10 cellular contexts compared by ENCODE assay signal in genomic region chrX:103330601-103331397, GRCh38. TPM values are rescaled to one million over a fixed set of nuclear protein-coding genes. Genes with fewer than 3 reads are reported as not detected.
DNase-seq lines count a peak whose midpoint lies in the region; ATAC-seq, FAIRE-seq and TF ChIP-seq lines count a peak whose summit lies in the region.
"Had no signal": no experiment of that assay in that cellular context is flagged by ENCODE, and none has a peak within 500 bp of the region (broad histone marks: within the 10 kb centered on the region; RNA-seq: fewer than 3 reads in every experiment).

No MANE protein-coding gene starts in this region.

- H4K5ac ChIP-seq in H1 (ENCODE audit: insufficient read length, low read depth, low read length): no peak overlapping the region

- TF ChIP-seq EP300 in H1 (IDR thresholded peaks at IDR 0.05; ENCODE audit: borderline replicate concordance in 1 of 2, low read depth in 2 of 2, low read length in 2 of 2): no peak
- TF ChIP-seq EP300 in suprapubic skin (IDR thresholded peaks at IDR 0.05): no peak

- no peak overlapping the region for H2BK20ac ChIP-seq in H1 (ENCODE audit: low read length)

- no peak overlapping the region for H2BK12ac ChIP-seq in H1 (ENCODE audit: low read depth, low read length)
- no peak overlapping the region for H2BK12ac ChIP-seq in mesenchymal stem cell (ENCODE audit: low read length in 2 of 2)

- peaks cover 5% of the 10 kb centered on the region; the same call in 1 of the 2 replicates for H3K23me2 ChIP-seq in H1 (ENCODE audit: low read depth, low read length)

- no peaks in the 10 kb centered on the region for H3K27me3 ChIP-seq in H1 (replicated peaks in 1 of 4; ENCODE audit: control insufficient read depth in 3 of 4, extremely low read depth in 1 of 4, insufficient read depth in 3 of 4, low read length in 3 of 4)
- H3K27me3 ChIP-seq in mesenchymal stem cell (ENCODE audit: control insufficient read depth in 1 of 2, insufficient read depth in 1 of 2, low read length in 2 of 2): peaks cover 0 to 18% of the 10 kb centered on the region in 2 experiments
- H3K27me3 ChIP-seq in suprapubic skin: no peaks in the 10 kb centered on the region

- POLR2A ChIA-PET in H1 (lab: Charles Lee; ENCODE audit: partially characterized antibody): interaction anchor here (0.6 to 2.2 kb wide), 6 partner anchors 10 to 430 kb away, joined by 3 to 8 read pairs (median 4); partner anchors contain the start of gene BEX2

- DNase-seq in NCI-H2227 treated with DMSO at 0.1 percent for 48 hours (lab: John Stamatoyannopoulos, UW) (peak; percentile 54), H1 (ENCODE audit: low read depth in 1 of 2, low spot score in 2 of 2) (no peak), mesenchymal stem cell (peak; percentile 2), suprapubic skin (ENCODE audit: low spot score in 2 of 2) (no peak), DMS 273 treated with DMSO at 0.1 percent for 48 hours (lab: John Stamatoyannopoulos, UW) (no peak), NOMO-1 treated with DMSO at 0.1 percent for 48 hours (lab: John Stamatoyannopoulos, UW; ENCODE audit: unreplicated experiment) (no peak), NCI-H446 treated with DMSO at 0.1 percent for 48 hours (lab: John Stamatoyannopoulos, UW) (no peak)
- DNase-seq in activated naive CD4-positive, alpha-beta T cell treated with anti-CD3 and anti-CD28 coated beads, Interleukin-2, amount 50 U/mL, for 72 hours (ENCODE audit: low spot score in 2 of 2): no peak
- DNase-seq: activated gamma-delta T cell, T1000 had no signal

- no peaks in the 10 kb centered on the region for H3K9me3 Mint-ChIP-seq in activated naive CD4-positive, alpha-beta T cell treated with anti-CD3 and anti-CD28 coated beads, Interleukin-2, amount 50 U/mL, for 72 hours

- peak; percentile 91 for FAIRE-seq in H1 (lab: Jason Lieb, UNC)

- H3K27ac Mint-ChIP-seq in activated naive CD4-positive, alpha-beta T cell treated with anti-CD3 and anti-CD28 coated beads, Interleukin-2, amount 50 U/mL, for 72 hours: no peak overlapping the region

- H3K14ac ChIP-seq in H1 (ENCODE audit: insufficient read length) (no peak overlapping the region), mesenchymal stem cell (ENCODE audit: low read length in 2 of 2) (no peak overlapping the region)

- no peak overlapping the region for H3K23ac ChIP-seq in H1 (ENCODE audit: insufficient read length)
- no peak overlapping the region for H3K23ac ChIP-seq in mesenchymal stem cell (ENCODE audit: low read length in 2 of 2)

- TF ChIP-seq CTCF in H1 (IDR thresholded peaks at IDR 0.05; ENCODE audit: control extremely low read depth in 1 of 3, insufficient read depth in 1 of 3, low read depth in 1 of 3, low read length in 3 of 3) (no peak), suprapubic skin (IDR thresholded peaks at IDR 0.05) (no peak)

- H3K18ac ChIP-seq in H1 (ENCODE audit: extremely low read depth, low read length) (no peak overlapping the region; the same call in 1 of the 2 replicates), mesenchymal stem cell (ENCODE audit: low read depth in 1 of 2, low read length in 2 of 2) (peak overlapping the region in 1 of 2 experiments; percentile 12)

- no peak for TF ChIP-seq RAD21 in H1 (IDR thresholded peaks at IDR 0.05 in 1 of 2, conservative IDR thresholded peaks at IDR 0.05 in 1 of 2; ENCODE audit: low read depth in 2 of 2, low read length in 2 of 2)

- WGBS in H1 (ENCODE audit: extremely low coverage in 1 of 2, insufficient coverage in 1 of 2, insufficient read length in 1 of 2, insufficient replicate concordance in 2 of 2, low coverage in 1 of 2, low lambda C conversion rate in 2 of 2, missing lambda C conversion rate in 1 of 2), 2 experiments: 6% methylated on average over 12 of the region's 23 CpGs; no CpG with 5 or more reads in 1 of the 2 experiments
- 30% methylated on average over 16 of the region's 23 CpGs for WGBS in mesenchymal stem cell
- WGBS in suprapubic skin: 32% methylated on average over 23 of the region's 23 CpGs

- ATAC-seq in activated naive CD4-positive, alpha-beta T cell treated with anti-CD3 and anti-CD28 coated beads, Interleukin-2, amount 50 U/mL, for 72 hours: no peak

- no peak overlapping the region for H3K27ac ChIP-seq in H1 (ENCODE audit: low read depth, low read length)
- H3K27ac ChIP-seq in mesenchymal stem cell (ENCODE audit: low read length, poor library complexity, severe bottlenecking): peak overlapping the region; percentile 74
- no peak overlapping the region for H3K27ac ChIP-seq in suprapubic skin

- no peak overlapping the region for H3K56ac ChIP-seq in H1 (replicated peaks; ENCODE audit: insufficient read length, low read depth, low read length)

- H2BK120ac ChIP-seq in H1 (replicated peaks; ENCODE audit: low read depth, low read length) (no peak overlapping the region), mesenchymal stem cell (ENCODE audit: low read depth, low read length) (peak overlapping the region; percentile 34)

- H3K79me1 ChIP-seq in H1 (ENCODE audit: low read depth, low read length) (no peaks in the 10 kb centered on the region), mesenchymal stem cell (replicated peaks; ENCODE audit: low read length, poor library complexity, severe bottlenecking) (no peaks in the 10 kb centered on the region)

- H3K4ac ChIP-seq in H1 (replicated peaks; ENCODE audit: insufficient read length, low read depth, low read length) (no peak overlapping the region), mesenchymal stem cell (ENCODE audit: low read depth in 1 of 2, low read length in 2 of 2) (no peak overlapping the region)

- H3K4me2 ChIP-seq in H1 (ENCODE audit: insufficient read depth in 1 of 2, low read depth in 2 of 2, low read length in 2 of 2): peak overlapping the region; percentile 78 to 96
- peak overlapping the region; percentile 54 for H3K4me2 ChIP-seq in mesenchymal stem cell (ENCODE audit: low read length, poor library complexity, severe bottlenecking)

- H4K8ac ChIP-seq in H1 (ENCODE audit: extremely low read depth, insufficient read depth, low read length) (no peak overlapping the region), mesenchymal stem cell (ENCODE audit: low read length) (no peak overlapping the region)

- H3K79me2 ChIP-seq in H1 (ENCODE audit: control insufficient read depth in 1 of 2, insufficient read depth in 2 of 2, low read length in 2 of 2): no peaks in the 10 kb centered on the region

- H3K4me3 ChIP-seq in H1 (ENCODE audit: extremely low read depth in 1 of 4, insufficient read depth in 2 of 4, low read depth in 3 of 4, low read length in 4 of 4) (peak overlapping the region; percentile 33 to 61 (median 40); a peak in 7 of 8 replicates), mesenchymal stem cell (ENCODE audit: insufficient read depth in 1 of 2, low read depth in 1 of 2, low read length in 2 of 2) (peak overlapping the region; percentile 46 to 78), suprapubic skin (peak overlapping the region; percentile 30)

- H2BK15ac ChIP-seq in H1 (ENCODE audit: low read length) (no peak overlapping the region), mesenchymal stem cell (ENCODE audit: low read depth, poor library complexity, severe bottlenecking) (no peak overlapping the region)

- no peaks in the 10 kb centered on the region for H3K36me3 Mint-ChIP-seq in activated naive CD4-positive, alpha-beta T cell treated with anti-CD3 and anti-CD28 coated beads, Interleukin-2, amount 50 U/mL, for 72 hours

- H2BK5ac ChIP-seq in H1 (ENCODE audit: low read depth, low read length) (no peak overlapping the region), mesenchymal stem cell (ENCODE audit: low read depth, low read length, poor library complexity, severe bottlenecking) (no peak overlapping the region)

- peak overlapping the region; percentile 88 for H2AFZ ChIP-seq in H1 (ENCODE audit: low read length)
- peak overlapping the region; percentile 61 for H2AFZ ChIP-seq in mesenchymal stem cell (ENCODE audit: low read depth, low read length)

- no peak overlapping the region for H4K91ac ChIP-seq in H1 (replicated peaks; ENCODE audit: insufficient read length, low read length)
- H4K91ac ChIP-seq in mesenchymal stem cell (ENCODE audit: low read length): no peak overlapping the region

- no peaks in the 10 kb centered on the region for H4K20me1 ChIP-seq in H1 (replicated peaks in 1 of 2; ENCODE audit: control insufficient read depth in 1 of 2, insufficient read depth in 2 of 2, low read length in 2 of 2)

- H2AK5ac ChIP-seq in H1 (ENCODE audit: low read depth, low read length): no peak overlapping the region
- no peak overlapping the region for H2AK5ac ChIP-seq in mesenchymal stem cell (ENCODE audit: low read length, severe bottlenecking)

- no peak for TF ChIP-seq POLR2A in H1 (IDR thresholded peaks at IDR 0.05; ENCODE audit: control extremely low read depth in 1 of 2, low read depth in 2 of 2, low read length in 2 of 2)
- TF ChIP-seq POLR2A in suprapubic skin (IDR thresholded peaks at IDR 0.05): no peak

- H3K4me1 ChIP-seq in H1 (replicated peaks in 1 of 4; ENCODE audit: control insufficient read depth in 3 of 4, insufficient read depth in 4 of 4, low read length in 3 of 4) (peaks cover 0 to 4% (median 0%) of the 10 kb centered on the region in 4 experiments; a peak in 1 of 7 replicates), mesenchymal stem cell (ENCODE audit: control insufficient read depth, insufficient read depth, low read depth, low read length) (peaks cover 3% of the 10 kb centered on the region), suprapubic skin (no peaks in the 10 kb centered on the region)

- H3K36me3 ChIP-seq in H1 (ENCODE audit: control insufficient read depth in 2 of 4, insufficient read depth in 4 of 4, low read length in 3 of 4) (no peaks in the 10 kb centered on the region), mesenchymal stem cell (ENCODE audit: control insufficient read depth in 1 of 2, insufficient read depth in 2 of 2, low read depth in 1 of 2, low read length in 2 of 2) (peaks cover 0 to 5% of the 10 kb centered on the region in 2 experiments), suprapubic skin (no peaks in the 10 kb centered on the region)

- H3K9ac ChIP-seq in H1 (replicated peaks in 1 of 4; ENCODE audit: extremely low read depth in 1 of 4, low read depth in 3 of 4, low read length in 3 of 4) (peak overlapping the region in 2 of 4 experiments; percentile 8 to 30; a peak in 2 of 7 replicates), mesenchymal stem cell (ENCODE audit: low read length) (peak overlapping the region; percentile 89)

- no peaks in the 10 kb centered on the region for H3K9me3 ChIP-seq in H1 (ENCODE audit: insufficient read depth in 2 of 2, low read depth in 1 of 2, low read length in 1 of 2)
- H3K9me3 ChIP-seq in mesenchymal stem cell (ENCODE audit: control insufficient read depth, low read length): no peaks in the 10 kb centered on the region
- H3K9me3 ChIP-seq in suprapubic skin: no peaks in the 10 kb centered on the region

- CTCF ChIA-PET in H1 (lab: Charles Lee; ENCODE audit: partially characterized antibody): interaction anchor here (0.8 kb wide), 1 partner anchor 119 kb away, joined by 3 read pairs; no protein-coding TSS in a partner anchor

RNA-seq across cellular contexts. Expression of gene TCEAL7, which starts 0.8 kb away (rescaled TPM):
- 11.6 and 12.9 TPM in 2 replicates for total RNA-seq in H1 (2021; fragmentation: NEBNext Ultra II Directional; extraction: Animal tissue kit (Norgen Biotek cat#: 25700))
- polyA plus RNA-seq in H1 (2011; rRNA removed): 3.5 and 7.9 TPM in 2 replicates
- polyA plus RNA-seq in H1 (2011; cell fraction: cytosol; rRNA removed): 8.2 TPM
- 1.9 TPM for polyA plus RNA-seq in H1 (2011; cell fraction: nucleus; rRNA removed)
- 4.7 to 7.9 TPM (median 5.6 TPM) in 4 replicates for polyA plus RNA-seq in H1 (2012, experiment 1 of 2)
- polyA plus RNA-seq in H1 (2012, experiment 2 of 2): 2.6 TPM
- 7.6 TPM for polyA plus RNA-seq in H1 (2013, experiment 1 of 2)
- polyA plus RNA-seq in H1 (2013, experiment 2 of 2): 7.9 TPM
- polyA minus RNA-seq in H1 (2011; rRNA and poly(A)+ RNA removed): 2.6 and 2.7 TPM in 2 replicates
- 2.6 TPM for polyA minus RNA-seq in H1 (2011; cell fraction: cytosol; rRNA and poly(A)+ RNA removed)
- polyA minus RNA-seq in H1 (2011; cell fraction: nucleus; rRNA and poly(A)+ RNA removed): 2.0 TPM
- 0.54 TPM for polyA plus RNA-seq in mesenchymal stem cell (2013, experiment 1 of 2)
- 0.33 TPM for polyA plus RNA-seq in mesenchymal stem cell (2013, experiment 2 of 2)
- 1 to 10 TPM in 3 of 4 donors, under 1 TPM in 1; 0.72 to 2.5 (median 1.9) TPM for total RNA-seq in suprapubic skin
- not detected for total RNA-seq in activated naive CD4-positive, alpha-beta T cell treated with anti-CD3 and anti-CD28 coated beads, Interleukin-2, amount 50 U/mL, for 72 hours

RNA-seq across cellular contexts. Expression of gene BEX2, which starts 20.0 kb away (rescaled TPM):
- total RNA-seq in H1 (2021; fragmentation: NEBNext Ultra II Directional; extraction: Animal tissue kit (Norgen Biotek cat#: 25700)): 57.5 and 60.2 TPM in 2 replicates
- polyA plus RNA-seq in H1 (2011; rRNA removed): 37.6 and 53.8 TPM in 2 replicates
- polyA plus RNA-seq in H1 (2011; cell fraction: cytosol; rRNA removed): 92.2 TPM
- polyA plus RNA-seq in H1 (2011; cell fraction: nucleus; rRNA removed): 25.5 TPM
- polyA plus RNA-seq in H1 (2012, experiment 1 of 2): 89.0 to 98.7 TPM (median 94.1 TPM) in 4 replicates
- 42.8 TPM for polyA plus RNA-seq in H1 (2012, experiment 2 of 2)
- polyA plus RNA-seq in H1 (2013, experiment 1 of 2): 57.4 TPM
- 61.1 TPM for polyA plus RNA-seq in H1 (2013, experiment 2 of 2)
- polyA minus RNA-seq in H1 (2011; rRNA and poly(A)+ RNA removed): 11.7 and 16.5 TPM in 2 replicates
- 17.6 TPM for polyA minus RNA-seq in H1 (2011; cell fraction: cytosol; rRNA and poly(A)+ RNA removed)
- 15.8 TPM for polyA minus RNA-seq in H1 (2011; cell fraction: nucleus; rRNA and poly(A)+ RNA removed)
- polyA plus RNA-seq in mesenchymal stem cell (2013, experiment 1 of 2): 3.2 TPM
- 3.8 TPM for polyA plus RNA-seq in mesenchymal stem cell (2013, experiment 2 of 2)
- total RNA-seq in suprapubic skin: 10 to 100 TPM; 10.1 to 16.4 (median 13.3) TPM
- 10 to 100 TPM; 11.9 to 16.4 TPM for total RNA-seq in activated naive CD4-positive, alpha-beta T cell treated with anti-CD3 and anti-CD28 coated beads, Interleukin-2, amount 50 U/mL, for 72 hours

RNA-seq across cellular contexts. Expression of gene TCEAL9, which starts 25.5 kb away (rescaled TPM):
- 36.5 and 36.8 TPM in 2 replicates for total RNA-seq in H1 (2021; fragmentation: NEBNext Ultra II Directional; extraction: Animal tissue kit (Norgen Biotek cat#: 25700))
- polyA plus RNA-seq in H1 (2011; rRNA removed): 8.8 and 22.2 TPM in 2 replicates
- 41.7 TPM for polyA plus RNA-seq in H1 (2011; cell fraction: cytosol; rRNA removed)
- 2.4 TPM for polyA plus RNA-seq in H1 (2011; cell fraction: nucleus; rRNA removed)
- polyA plus RNA-seq in H1 (2012, experiment 1 of 2): 36.4 to 57.2 TPM (median 37.4 TPM) in 4 replicates
- polyA plus RNA-seq in H1 (2012, experiment 2 of 2): 11.0 TPM
- polyA plus RNA-seq in H1 (2013, experiment 1 of 2): 78.2 TPM
- polyA plus RNA-seq in H1 (2013, experiment 2 of 2): 80.7 TPM
- 1.7 and 2.0 TPM in 2 replicates for polyA minus RNA-seq in H1 (2011; rRNA and poly(A)+ RNA removed)
- 6.5 TPM for polyA minus RNA-seq in H1 (2011; cell fraction: cytosol; rRNA and poly(A)+ RNA removed)
- 4.2 TPM for polyA minus RNA-seq in H1 (2011; cell fraction: nucleus; rRNA and poly(A)+ RNA removed)
- polyA plus RNA-seq in mesenchymal stem cell (2013, experiment 1 of 2): 324 TPM
- 335 TPM for polyA plus RNA-seq in mesenchymal stem cell (2013, experiment 2 of 2)
- total RNA-seq in suprapubic skin: 10 to 100 TPM; 17.4 to 28.0 (median 25.0) TPM
- total RNA-seq in activated naive CD4-positive, alpha-beta T cell treated with anti-CD3 and anti-CD28 coated beads, Interleukin-2, amount 50 U/mL, for 72 hours: 1 to 10 TPM in 1 of 2 donors, under 1 TPM in 1; 0.80 to 3.2 TPM

RNA-seq across cellular contexts. Expression of gene BEX3, which starts 45.5 kb away (rescaled TPM):
- 310 and 330 TPM in 2 replicates for total RNA-seq in H1 (2021; fragmentation: NEBNext Ultra II Directional; extraction: Animal tissue kit (Norgen Biotek cat#: 25700))
- polyA plus RNA-seq in H1 (2011; rRNA removed): 282 and 366 TPM in 2 replicates
- polyA plus RNA-seq in H1 (2011; cell fraction: cytosol; rRNA removed): 500 TPM
- 96.7 TPM for polyA plus RNA-seq in H1 (2011; cell fraction: nucleus; rRNA removed)
- 448 to 764 TPM (median 547 TPM) in 4 replicates for polyA plus RNA-seq in H1 (2012, experiment 1 of 2)
- polyA plus RNA-seq in H1 (2012, experiment 2 of 2): 244 TPM
- 396 TPM for polyA plus RNA-seq in H1 (2013, experiment 1 of 2)
- polyA plus RNA-seq in H1 (2013, experiment 2 of 2): 384 TPM
- 61.1 and 66.2 TPM in 2 replicates for polyA minus RNA-seq in H1 (2011; rRNA and poly(A)+ RNA removed)
- polyA minus RNA-seq in H1 (2011; cell fraction: cytosol; rRNA and poly(A)+ RNA removed): 64.5 TPM
- 52.0 TPM for polyA minus RNA-seq in H1 (2011; cell fraction: nucleus; rRNA and poly(A)+ RNA removed)
- 431 TPM for polyA plus RNA-seq in mesenchymal stem cell (2013, experiment 1 of 2)
- 447 TPM for polyA plus RNA-seq in mesenchymal stem cell (2013, experiment 2 of 2)
- 10 to 100 TPM; 43.8 to 71.7 (median 51.3) TPM for total RNA-seq in suprapubic skin
- 10 to 100 TPM in 1 of 2 donors, 1 to 10 TPM in 1; 6.0 to 36.8 TPM for total RNA-seq in activated naive CD4-positive, alpha-beta T cell treated with anti-CD3 and anti-CD28 coated beads, Interleukin-2, amount 50 U/mL, for 72 hours

RNA-seq across cellular contexts. Expression of gene TCEAL5, which starts 54.2 kb away (rescaled TPM):
- 6.6 and 7.2 TPM in 2 replicates for total RNA-seq in H1 (2021; fragmentation: NEBNext Ultra II Directional; extraction: Animal tissue kit (Norgen Biotek cat#: 25700))
- polyA plus RNA-seq in H1 (2011; rRNA removed): 0.13 and 0.17 TPM in 2 replicates
- 0.45 TPM for polyA plus RNA-seq in H1 (2011; cell fraction: cytosol; rRNA removed)
- polyA plus RNA-seq in H1 (2011; cell fraction: nucleus; rRNA removed): 0.10 TPM
- 0.74 to 2.0 TPM (median 1.2 TPM) in 4 replicates for polyA plus RNA-seq in H1 (2012, experiment 1 of 2)
- polyA plus RNA-seq in H1 (2012, experiment 2 of 2): not detected
- 1.6 TPM for polyA plus RNA-seq in H1 (2013, experiment 1 of 2)
- 1.4 TPM for polyA plus RNA-seq in H1 (2013, experiment 2 of 2)
- polyA minus RNA-seq in H1 (2011; rRNA and poly(A)+ RNA removed): not detected in 2 replicates
- polyA minus RNA-seq in H1 (2011; cell fraction: cytosol; rRNA and poly(A)+ RNA removed): not detected
- polyA minus RNA-seq in H1 (2011; cell fraction: nucleus; rRNA and poly(A)+ RNA removed): not detected
- not detected for polyA plus RNA-seq in mesenchymal stem cell (2013, experiment 1 of 2)
- not detected for polyA plus RNA-seq in mesenchymal stem cell (2013, experiment 2 of 2)
- total RNA-seq in suprapubic skin: not detected
- not detected for total RNA-seq in activated naive CD4-positive, alpha-beta T cell treated with anti-CD3 and anti-CD28 coated beads, Interleukin-2, amount 50 U/mL, for 72 hours

Comparison
In these comparisons a context has a peak if more than half of its experiments do, and no peak if none do; other contexts are left out.
1. DNase-seq: peak in NCI-H2227 treated with DMSO at 0.1 percent for 48 hours (single experiment) and mesenchymal stem cell (single experiment); none in H1 (0 of 2), suprapubic skin (0 of 2), DMS 273 treated with DMSO at 0.1 percent for 48 hours (single experiment), NOMO-1 treated with DMSO at 0.1 percent for 48 hours (single experiment), activated naive CD4-positive, alpha-beta T cell treated with anti-CD3 and anti-CD28 coated beads, Interleukin-2, amount 50 U/mL, for 72 hours (0 of 2) and NCI-H446 treated with DMSO at 0.1 percent for 48 hours (single experiment).
2. Peak in every context shown above with its lines, with median percentiles within 50 percentile points of each other: H3K4me3 ChIP-seq.